2 cellular contexts compared by ENCODE assay signal in the genomic region with DNA sequence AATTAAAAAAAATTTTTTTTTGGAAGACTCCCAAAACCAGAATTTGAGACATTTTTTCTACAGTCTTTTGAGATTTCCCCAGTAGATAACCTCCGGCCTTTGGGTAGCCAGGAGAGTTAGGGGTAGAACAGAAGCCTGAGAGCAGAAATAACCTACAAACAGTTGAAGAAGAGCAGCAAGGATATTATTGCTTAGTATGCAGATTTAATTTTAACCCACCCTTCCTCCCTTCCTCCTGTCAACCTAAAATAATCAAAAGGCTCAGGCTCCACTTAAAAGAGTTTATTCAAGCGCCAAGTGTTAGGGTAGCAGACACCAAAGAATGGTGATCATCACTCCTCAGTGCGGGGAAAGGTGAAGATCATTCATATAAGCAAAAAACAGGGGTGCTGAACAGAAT.
TF ChIP-seq lines count a peak whose summit lies in the region.

No MANE protein-coding gene starts in this region.

TF ChIP-seq in HepG2, 621 proteins besides CTCF, POLR2A, EP300 and RAD21:
- TF ChIP-seq CREM (IDR thresholded peaks at IDR 0.05) (no peak), CREM (CRISPR knock-in tag; IDR thresholded peaks at IDR 0.05) (no peak), MAFF (IDR thresholded peaks at IDR 0.05; ENCODE audit: low read depth, low read length) (peak; percentile 66), MAFK (conservative IDR thresholded peaks at IDR 0.05 in 1 of 2, IDR thresholded peaks at IDR 0.05 in 1 of 2; ENCODE audit: low read length in 2 of 2) (peak; percentile 70 to 83)

TF ChIP-seq in K562, 482 proteins besides CTCF, POLR2A, EP300 and RAD21:
- no peak for TF ChIP-seq ZNF24 (IDR thresholded peaks at IDR 0.05)
- peak; percentile 47; the same call in 1 of the 2 replicates for TF ChIP-seq MAFF (IDR thresholded peaks at IDR 0.05; ENCODE audit: low read length)
- TF ChIP-seq, protein P1, sequence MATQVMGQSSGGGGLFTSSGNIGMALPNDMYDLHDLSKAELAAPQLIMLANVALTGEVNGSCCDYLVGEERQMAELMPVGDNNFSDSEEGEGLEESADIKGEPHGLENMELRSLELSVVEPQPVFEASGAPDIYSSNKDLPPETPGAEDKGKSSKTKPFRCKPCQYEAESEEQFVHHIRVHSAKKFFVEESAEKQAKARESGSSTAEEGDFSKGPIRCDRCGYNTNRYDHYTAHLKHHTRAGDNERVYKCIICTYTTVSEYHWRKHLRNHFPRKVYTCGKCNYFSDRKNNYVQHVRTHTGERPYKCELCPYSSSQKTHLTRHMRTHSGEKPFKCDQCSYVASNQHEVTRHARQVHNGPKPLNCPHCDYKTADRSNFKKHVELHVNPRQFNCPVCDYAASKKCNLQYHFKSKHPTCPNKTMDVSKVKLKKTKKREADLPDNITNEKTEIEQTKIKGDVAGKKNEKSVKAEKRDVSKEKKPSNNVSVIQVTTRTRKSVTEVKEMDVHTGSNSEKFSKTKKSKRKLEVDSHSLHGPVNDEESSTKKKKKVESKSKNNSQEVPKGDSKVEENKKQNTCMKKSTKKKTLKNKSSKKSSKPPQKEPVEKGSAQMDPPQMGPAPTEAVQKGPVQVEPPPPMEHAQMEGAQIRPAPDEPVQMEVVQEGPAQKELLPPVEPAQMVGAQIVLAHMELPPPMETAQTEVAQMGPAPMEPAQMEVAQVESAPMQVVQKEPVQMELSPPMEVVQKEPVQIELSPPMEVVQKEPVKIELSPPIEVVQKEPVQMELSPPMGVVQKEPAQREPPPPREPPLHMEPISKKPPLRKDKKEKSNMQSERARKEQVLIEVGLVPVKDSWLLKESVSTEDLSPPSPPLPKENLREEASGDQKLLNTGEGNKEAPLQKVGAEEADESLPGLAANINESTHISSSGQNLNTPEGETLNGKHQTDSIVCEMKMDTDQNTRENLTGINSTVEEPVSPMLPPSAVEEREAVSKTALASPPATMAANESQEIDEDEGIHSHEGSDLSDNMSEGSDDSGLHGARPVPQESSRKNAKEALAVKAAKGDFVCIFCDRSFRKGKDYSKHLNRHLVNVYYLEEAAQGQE (CRISPR knock-in tag; IDR thresholded peaks at IDR 0.05; ENCODE audit: low read depth): no peak
- TF ChIP-seq MYBL2 (IDR thresholded peaks at IDR 0.05; ENCODE audit: low read depth): no peak
- no peak for TF ChIP-seq MYBL2 (CRISPR knock-in tag; IDR thresholded peaks at IDR 0.05; ENCODE audit: borderline replicate concordance)
- no peak for TF ChIP-seq HMGN3 (IDR thresholded peaks at IDR 0.05; ENCODE audit: borderline replicate concordance, extremely low read depth, insufficient read length, low read depth, low read length)
- TF ChIP-seq CBFA2T2 (conservative IDR thresholded peaks at IDR 0.05): no peak
- TF ChIP-seq FOSL1 (tag; conservative IDR thresholded peaks at IDR 0.05): no peak
- no peak for TF ChIP-seq SIN3B (IDR thresholded peaks at IDR 0.05; ENCODE audit: low read depth)
- no peak for TF ChIP-seq ZKSCAN1 (IDR thresholded peaks at IDR 0.05; ENCODE audit: low read depth, low read length)
- TF ChIP-seq ZNF431 (CRISPR knock-in tag; IDR thresholded peaks at IDR 0.05): no peak
- TF ChIP-seq, protein P2, sequence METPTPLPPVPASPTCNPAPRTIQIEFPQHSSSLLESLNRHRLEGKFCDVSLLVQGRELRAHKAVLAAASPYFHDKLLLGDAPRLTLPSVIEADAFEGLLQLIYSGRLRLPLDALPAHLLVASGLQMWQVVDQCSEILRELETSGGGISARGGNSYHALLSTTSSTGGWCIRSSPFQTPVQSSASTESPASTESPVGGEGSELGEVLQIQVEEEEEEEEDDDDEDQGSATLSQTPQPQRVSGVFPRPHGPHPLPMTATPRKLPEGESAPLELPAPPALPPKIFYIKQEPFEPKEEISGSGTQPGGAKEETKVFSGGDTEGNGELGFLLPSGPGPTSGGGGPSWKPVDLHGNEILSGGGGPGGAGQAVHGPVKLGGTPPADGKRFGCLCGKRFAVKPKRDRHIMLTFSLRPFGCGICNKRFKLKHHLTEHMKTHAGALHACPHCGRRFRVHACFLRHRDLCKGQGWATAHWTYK (CRISPR knock-in tag; IDR thresholded peaks at IDR 0.05): no peak
- peak; percentile 77 for TF ChIP-seq ZNF316 (IDR thresholded peaks at IDR 0.05)
- TF ChIP-seq, protein P3, sequence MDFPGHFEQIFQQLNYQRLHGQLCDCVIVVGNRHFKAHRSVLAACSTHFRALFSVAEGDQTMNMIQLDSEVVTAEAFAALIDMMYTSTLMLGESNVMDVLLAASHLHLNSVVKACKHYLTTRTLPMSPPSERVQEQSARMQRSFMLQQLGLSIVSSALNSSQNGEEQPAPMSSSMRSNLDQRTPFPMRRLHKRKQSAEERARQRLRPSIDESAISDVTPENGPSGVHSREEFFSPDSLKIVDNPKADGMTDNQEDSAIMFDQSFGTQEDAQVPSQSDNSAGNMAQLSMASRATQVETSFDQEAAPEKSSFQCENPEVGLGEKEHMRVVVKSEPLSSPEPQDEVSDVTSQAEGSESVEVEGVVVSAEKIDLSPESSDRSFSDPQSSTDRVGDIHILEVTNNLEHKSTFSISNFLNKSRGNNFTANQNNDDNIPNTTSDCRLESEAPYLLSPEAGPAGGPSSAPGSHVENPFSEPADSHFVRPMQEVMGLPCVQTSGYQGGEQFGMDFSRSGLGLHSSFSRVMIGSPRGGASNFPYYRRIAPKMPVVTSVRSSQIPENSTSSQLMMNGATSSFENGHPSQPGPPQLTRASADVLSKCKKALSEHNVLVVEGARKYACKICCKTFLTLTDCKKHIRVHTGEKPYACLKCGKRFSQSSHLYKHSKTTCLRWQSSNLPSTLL (IDR thresholded peaks at IDR 0.05): no peak
- no peak for TF ChIP-seq EP400 (IDR thresholded peaks at IDR 0.05)
- no peak for TF ChIP-seq TEAD2 (tag; IDR thresholded peaks at IDR 0.05)
- TF ChIP-seq C11orf30 (IDR thresholded peaks at IDR 0.05; ENCODE audit: low read depth): peak; percentile 60
- TF ChIP-seq MAFK (IDR thresholded peaks at IDR 0.05; ENCODE audit: low read length): peak; percentile 48
- no peak for TF ChIP-seq SRSF3 (IDR thresholded peaks at IDR 0.05; ENCODE audit: insufficient read depth, low read length)
